ENCODE assay signal across 22 cellular contexts in genomic region chr14:21647380-21647779, GRCh38. TPM values are rescaled to one million over a fixed set of nuclear protein-coding genes. Genes with fewer than 3 reads are reported as not detected.
"Had no signal": no experiment of that assay in that cellular context is flagged by ENCODE, and none has a peak within 500 bp of the region (broad histone marks: within the 10 kb centered on the region; RNA-seq: fewer than 3 reads in every experiment).

No MANE protein-coding gene starts in this region.

- H3K4me3 ChIP-seq: breast epithelium, hepatocyte, left lung, mucosa of descending colon, pancreas, sigmoid colon, stomach, thoracic aorta had no signal

- H3K79me2 ChIP-seq: hepatocyte had no signal

- DNase-seq: activated CD4-positive, alpha-beta T cell treated with anti-CD3 and anti-CD28 coated beads, Interleukin-2, amount 10 ng/mL, durations not matched to agents 7 days and 5 days; activated naive CD4-positive, alpha-beta T cell; activated naive CD8-positive, alpha-beta T cell treated with anti-CD3 and anti-CD28 coated beads, Interleukin-2, amount 10 ng/mL, durations not matched to agents 7 days and 5 days; anterior cingulate cortex; cerebellar nuclear complex; effector memory CD8-positive, alpha-beta T cell; left lung; mucosa of descending colon; naive thymus-derived CD8-positive, alpha-beta T cell; pancreas; sigmoid colon; stimulated activated CD4-positive, alpha-beta T cell treated with anti-CD3 and anti-CD28 coated beads, Interleukin-12 subunit alpha, Interleukin-12 subunit beta, amount 100 ng/mL, for 4 hours; stimulated activated CD4-positive, alpha-beta T cell treated with anti-CD3 and anti-CD28 coated beads, Interleukin-2, amount 100 ng/mL, for 24 hours; stomach had no signal

- H3K27ac ChIP-seq: breast epithelium, epithelial cell of prostate, hepatocyte, left lung, pancreas, sigmoid colon, stomach, thoracic aorta had no signal

- H3K27me3 ChIP-seq: breast epithelium, hepatocyte, left lung had no signal

- H2AFZ ChIP-seq: hepatocyte had no signal

- H3K9me3 ChIP-seq: left lung, mucosa of descending colon, pancreas, sigmoid colon, thoracic aorta had no signal

- H3K4me2 ChIP-seq: hepatocyte had no signal

- H3K4me1 ChIP-seq: breast epithelium, left lung, pancreas, sigmoid colon, stomach had no signal

- ATAC-seq: effector memory CD8-positive, alpha-beta T cell; left lung; mucosa of descending colon; naive thymus-derived CD8-positive, alpha-beta T cell; pancreas had no signal

- H3K36me3 ChIP-seq: breast epithelium, left lung, pancreas, sigmoid colon, stomach, thoracic aorta had no signal

RNA-seq across cellular contexts. Expression of gene OR4E2, which starts 6.3 kb away (rescaled TPM):
- total RNA-seq: activated CD4-positive, alpha-beta T cell treated with anti-CD3 and anti-CD28 coated beads, Interleukin-2, amount 10 ng/mL, durations not matched to agents 7 days and 5 days; activated CD8-positive, alpha-beta memory T cell treated with anti-CD3 and anti-CD28 coated beads for 36 hours; activated naive CD8-positive, alpha-beta T cell treated with anti-CD3 and anti-CD28 coated beads, Interleukin-2, amount 10 ng/mL, durations not matched to agents 7 days and 5 days; breast epithelium; hepatocyte; left lung; mucosa of descending colon; naive thymus-derived CD8-positive, alpha-beta T cell; pancreas; sigmoid colon; stomach; T-helper 2 cell treated with Interferon-gamma antibody and Interleukin-4, amounts not matched to agents 100 ng/mL and 5 ng/mL, for 36 hours; thoracic aorta; ureter had no signal
- polyA plus RNA-seq: hepatocyte; keratinocyte; naive thymus-derived CD8-positive, alpha-beta T cell; pancreas; sigmoid colon; stomach had no signal

RNA-seq across cellular contexts. Expression of gene OR10G2, which starts 12.6 kb away (rescaled TPM):
- total RNA-seq: activated CD4-positive, alpha-beta T cell treated with anti-CD3 and anti-CD28 coated beads, Interleukin-2, amount 10 ng/mL, durations not matched to agents 7 days and 5 days; activated CD8-positive, alpha-beta memory T cell treated with anti-CD3 and anti-CD28 coated beads for 36 hours; activated naive CD8-positive, alpha-beta T cell treated with anti-CD3 and anti-CD28 coated beads, Interleukin-2, amount 10 ng/mL, durations not matched to agents 7 days and 5 days; breast epithelium; hepatocyte; left lung; mucosa of descending colon; naive thymus-derived CD8-positive, alpha-beta T cell; pancreas; sigmoid colon; stomach; T-helper 2 cell treated with Interferon-gamma antibody and Interleukin-4, amounts not matched to agents 100 ng/mL and 5 ng/mL, for 36 hours; thoracic aorta; ureter had no signal
- polyA plus RNA-seq: hepatocyte, keratinocyte, pancreas, sigmoid colon, stomach had no signal

RNA-seq across cellular contexts. Expression of gene OR4E1, which starts 26.2 kb away (rescaled TPM):
- total RNA-seq: activated CD8-positive, alpha-beta memory T cell treated with anti-CD3 and anti-CD28 coated beads for 36 hours; breast epithelium; left lung; mucosa of descending colon; pancreas; sigmoid colon; stomach; T-helper 2 cell treated with Interferon-gamma antibody and Interleukin-4, amounts not matched to agents 100 ng/mL and 5 ng/mL, for 36 hours; thoracic aorta; ureter had no signal
- polyA plus RNA-seq: hepatocyte; keratinocyte; naive thymus-derived CD8-positive, alpha-beta T cell; pancreas; sigmoid colon; stomach had no signal
